18 cellular contexts compared by ENCODE assay signal in genomic region chr2:169010633-169011460, GRCh38. TPM values are rescaled to one million over a fixed set of nuclear protein-coding genes. Genes with fewer than 3 reads are reported as not detected.
DNase-seq lines count a peak whose midpoint lies in the region; ATAC-seq, FAIRE-seq and TF ChIP-seq lines count a peak whose summit lies in the region.
"Had no signal": no experiment of that assay in that cellular context is flagged by ENCODE, and none has a peak within 500 bp of the region (broad histone marks: within the 10 kb centered on the region; RNA-seq: fewer than 3 reads in every experiment).

No MANE protein-coding gene starts in this region.

- TF ChIP-seq POLR2A in A549 (IDR thresholded peaks at IDR 0.05; ENCODE audit: low read length): no peak
- TF ChIP-seq POLR2A in K562 (conservative IDR thresholded peaks at IDR 0.05): no peak

- 40% methylated on average over 8 of the region's 8 CpGs for WGBS in A549 (ENCODE audit: missing lambda C conversion rate)
- WGBS in K562 (ENCODE audit: insufficient coverage, low coverage, missing lambda C conversion rate): 53% methylated on average over 8 of the region's 8 CpGs

- no peak overlapping the region for H2AFZ ChIP-seq in K562 (ENCODE audit: low read depth, low read length)

- no peaks in the 10 kb centered on the region for H4K20me1 ChIP-seq in K562 (replicated peaks; ENCODE audit: control insufficient read depth, insufficient read depth, low read length)

- no peak for ATAC-seq in A549
- ATAC-seq in K562: no peak
- peak; percentile 69 for ATAC-seq in left colon
- no peak for ATAC-seq in HG03139 (IDR thresholded peaks at IDR 0.05; ENCODE audit: unreplicated experiment)
- ATAC-seq in HG02623 (IDR thresholded peaks at IDR 0.05; ENCODE audit: unreplicated experiment): no peak
- ATAC-seq in GM21515 (IDR thresholded peaks at IDR 0.05; ENCODE audit: unreplicated experiment): no peak
- ATAC-seq: Right ventricle myocardium inferior, SK-N-SH treated with all-trans-retinoic acid at 6 μM for 48 hours had no signal

- TF ChIP-seq EP300 in A549 (IDR thresholded peaks at IDR 0.05) (no peak), K562 (IDR thresholded peaks at IDR 0.05; ENCODE audit: low read length) (no peak)

- H3K9ac ChIP-seq in K562 (ENCODE audit: insufficient read depth in 1 of 2, low read depth in 2 of 2, low read length in 2 of 2): no peak overlapping the region

- DNase-seq in A549 (ENCODE audit: low read depth in 1 of 2, low spot score in 1 of 2) (no peak), M059J (ENCODE audit: low read depth) (peak; percentile 31), K562 (ENCODE audit: extremely low read depth in 1 of 4, low spot score in 3 of 4) (no peak), left colon (no peak), glomerular visceral epithelial cell (ENCODE audit: extremely low spot score) (no peak)
- DNase-seq: 8988T; C1 segment of cervical spinal cord; Kasumi-1; NCI-H146; NCI-H2081 treated with DMSO at 0.1 percent for 48 hours; NCI-H345; NCI-H69; NK-92 treated with Interleukin-12 subunit alpha and Interleukin-12 subunit beta, amount 100 ng/mL, for 24 hours had no signal

- H3K4me3 ChIP-seq in A549 (no peak overlapping the region), K562 (no peak overlapping the region)

- POLR2A ChIA-PET in A549 (lab: Yijun Ruan, JAX) (no interaction called here), K562 (lab: Yijun Ruan, JAX) (interaction anchor here (0.6 kb wide), 1 partner anchor 19 kb away, joined by 3 read pairs; no protein-coding TSS in a partner anchor)

- intact Hi-C loops in K562 (cut with micrococcal nuclease) (loop anchor here (5.0 kb wide), 3 partner anchors 41 to 86 kb away; no protein-coding TSS in a partner anchor), left colon (cut with DNase I, micrococcal nuclease) (no loop called here)

- H3K4me2 ChIP-seq in A549: peak overlapping the region; percentile 58
- no peak overlapping the region for H3K4me2 ChIP-seq in K562 (ENCODE audit: insufficient read depth, low read length)

- in situ Hi-C loops in K562 (cut with MboI): no loop called here

- no peaks in the 10 kb centered on the region for H3K9me1 ChIP-seq in K562 (ENCODE audit: control insufficient read depth, insufficient read depth, low read length)

- no TSS peak for BruUV-seq in K562 (replicated peaks; lab: Mats Ljungman, UMichigan)

- H3K79me2 ChIP-seq in K562 (ENCODE audit: control insufficient read depth, insufficient read depth, low read length): no peaks in the 10 kb centered on the region

- H3K9me3 ChIP-seq in A549 (no peaks in the 10 kb centered on the region), K562 (replicated peaks; ENCODE audit: control insufficient read depth, insufficient read depth, low read depth, low read length) (no peaks in the 10 kb centered on the region)

- TF ChIP-seq RAD21 in A549 (conservative IDR thresholded peaks at IDR 0.05 in 1 of 2, IDR thresholded peaks at IDR 0.05 in 1 of 2): no peak
- no peak for TF ChIP-seq RAD21 in K562 (CRISPR knock-in tag; conservative IDR thresholded peaks at IDR 0.05 in 1 of 2, IDR thresholded peaks at IDR 0.05 in 1 of 2)

- H3K36me3 ChIP-seq in K562 (ENCODE audit: control insufficient read depth, insufficient read depth, low read length): no peaks in the 10 kb centered on the region

- H3K4me1 ChIP-seq in A549 (peaks cover 37% of the 10 kb centered on the region), K562 (replicated peaks in 1 of 2; ENCODE audit: control insufficient read depth in 2 of 2, insufficient read depth in 2 of 2, low read length in 2 of 2) (peaks cover 12 to 42% of the 10 kb centered on the region in 2 experiments; a peak in 4 of 5 replicates)

- FAIRE-seq in A549 (lab: Jason Lieb, UNC) (no peak), K562 (lab: Jason Lieb, UNC) (no peak)

- no peaks in the 10 kb centered on the region for H3K27me3 ChIP-seq in K562 (ENCODE audit: control insufficient read depth in 2 of 2, insufficient read depth in 2 of 2, low read length in 2 of 2)

- CTCF ChIA-PET in A549 (lab: Yijun Ruan, JAX): interaction anchor here (0.6 kb wide), 1 partner anchor 767 kb away, joined by 3 read pairs; no protein-coding TSS in a partner anchor
- CTCF ChIA-PET in K562 (lab: Yijun Ruan, JAX; ENCODE audit: low intra/inter-chr PET ratio): no interaction called here

- H3K27ac ChIP-seq in A549: peak overlapping the region in 1 of 2 experiments; percentile 57; a peak in 2 of 6 replicates
- H3K27ac ChIP-seq in K562 (ENCODE audit: extremely low read depth, low read depth, low read length): no peak overlapping the region

- TF ChIP-seq CTCF in A549 (IDR thresholded peaks at IDR 0.05) (no peak), K562 (IDR thresholded peaks at IDR 0.05 in 2 of 3, conservative IDR thresholded peaks at IDR 0.05 in 1 of 3; ENCODE audit: insufficient read depth in 2 of 3, low read depth in 1 of 3, low read length in 3 of 3) (no peak)

TF ChIP-seq in A549, 52 proteins besides CTCF, POLR2A, EP300 and RAD21 (continues in another document):
- no peak for TF ChIP-seq ESRRA (IDR thresholded peaks at IDR 0.05; ENCODE audit: borderline replicate concordance, low read length)
- no peak for TF ChIP-seq CHD4 (IDR thresholded peaks at IDR 0.05; ENCODE audit: borderline replicate concordance)
- no peak for TF ChIP-seq RFX5 (IDR thresholded peaks at IDR 0.05)
- TF ChIP-seq ZFP36 (IDR thresholded peaks at IDR 0.05; ENCODE audit: borderline replicate concordance, partially characterized antibody): no peak
- TF ChIP-seq TP53 (CRISPR knock-in tag; IDR thresholded peaks at IDR 0.05): no peak
- TF ChIP-seq EHF (CRISPR knock-in tag; IDR thresholded peaks at IDR 0.05): no peak

TF ChIP-seq in K562, 482 proteins besides CTCF, POLR2A, EP300 and RAD21:
- no peak for TF ChIP-seq ZNF263 (CRISPR knock-in tag; IDR thresholded peaks at IDR 0.05; ENCODE audit: borderline replicate concordance)
- no peak for TF ChIP-seq PHF20 (IDR thresholded peaks at IDR 0.05; ENCODE audit: partially characterized antibody)
- TF ChIP-seq BRD4 (IDR thresholded peaks at IDR 0.05): 0 out of 2 replicates have a peak, but pooled peaks have one; percentile 8

RNA-seq across cellular contexts. Expression of gene ABCB11, which starts 20.3 kb away (rescaled TPM):
- polyA plus RNA-seq in A549 (2011; rRNA removed) (0.01 TPM in 1 of 2 replicates, not detected in the other), A549 (2017; fragmentation: RNase III; extraction: RNeasy Plus Mini Kit Qiagen cat#74134 plus additional on column Dnase treatment) (0.01 to 0.03 TPM in 2 of 3 replicates, not detected in the other), K562 (2011; rRNA removed) (0.03 and 0.06 TPM in 2 replicates), K562 (2014; fragmentation: Illumina TruSeq; extraction: Trizol) (0.09 and 0.10 TPM in 2 replicates), K562 (2014; fragmentation: Nextera tagmentation; extraction: Ambion mirVana) (under 1 TPM in 1 of 2 experiments, not detected in 1; 0.06 TPM), K562 (2014; rRNA removed) (0.04 and 0.08 TPM in 2 replicates)
- not detected in 2 replicates for polyA plus RNA-seq in A549 (2012; cell fraction: cytosol; rRNA removed)
- not detected in 2 replicates for polyA plus RNA-seq in A549 (2012; cell fraction: nucleus; rRNA removed)
- not detected in 2 replicates for polyA minus RNA-seq in A549 (2011; rRNA and poly(A)+ RNA removed)
- 0.02 TPM in 2 replicates for total RNA-seq in M059J (2014; rRNA removed; shearing (Covaris generic))
- total RNA-seq in K562 (2011; cell fraction: chromatin; rRNA removed; ENCODE audit: low replicate concordance): 0.09 and 0.25 TPM in 2 replicates
- 0.13 and 0.17 TPM in 2 replicates for total RNA-seq in K562 (2011; cell fraction: nucleolus; rRNA removed)
- not detected in 2 replicates for total RNA-seq in K562 (2011; cell fraction: nucleoplasm; rRNA removed)
- total RNA-seq in K562 (2014; rRNA removed) (0.08 and 0.23 TPM in 2 replicates), K562 (2014; rRNA removed; fragmentation: Illumina TruSeq; extraction: Trizol) (0.10 and 0.11 TPM in 2 replicates), K562 (2015; rRNA removed; fragmentation: Illumina TruSeq; extraction: Trizol) (0.30 and 0.51 TPM in 2 replicates), K562 (2021) (0.18 and 0.25 TPM in 2 replicates), left colon (1 to 10 TPM; 4.1 TPM)
- 0.01 TPM in 2 replicates for polyA plus RNA-seq in K562 (2011; cell fraction: cytosol; rRNA removed)
- polyA plus RNA-seq in K562 (2011; cell fraction: nucleus; rRNA removed): 0.07 and 0.09 TPM in 2 replicates
- polyA plus RNA-seq in K562 (2012): 0.12 and 0.40 TPM in 2 replicates
- polyA minus RNA-seq in K562 (2011; rRNA and poly(A)+ RNA removed): 0.04 and 0.06 TPM in 2 replicates
- polyA minus RNA-seq in K562 (2011; cell fraction: cytosol; rRNA and poly(A)+ RNA removed): not detected in 2 replicates
- 0.11 and 0.13 TPM in 2 replicates for polyA minus RNA-seq in K562 (2011; cell fraction: nucleus; rRNA and poly(A)+ RNA removed)

RNA-seq across cellular contexts. Expression of gene DHRS9, which starts 58.5 kb away (rescaled TPM):
- polyA plus RNA-seq in A549 (2011; rRNA removed): 0.19 and 0.37 TPM in 2 replicates
- polyA plus RNA-seq in A549 (2012; cell fraction: cytosol; rRNA removed): 0.05 TPM in 2 replicates
- 0.07 TPM in 2 replicates for polyA plus RNA-seq in A549 (2012; cell fraction: nucleus; rRNA removed)
- polyA plus RNA-seq in A549 (2017; fragmentation: RNase III; extraction: RNeasy Plus Mini Kit Qiagen cat#74134 plus additional on column Dnase treatment): 0.09 to 0.25 TPM (median 0.21 TPM) in 3 replicates
- 0.17 TPM in 1 of 2 replicates, not detected in the other for polyA minus RNA-seq in A549 (2011; rRNA and poly(A)+ RNA removed)
- not detected in 2 replicates for total RNA-seq in M059J (2014; rRNA removed; shearing (Covaris generic))
- 0.28 and 0.58 TPM in 2 replicates for total RNA-seq in K562 (2011; cell fraction: chromatin; rRNA removed; ENCODE audit: low replicate concordance)
- total RNA-seq in K562 (2011; cell fraction: nucleolus; rRNA removed): 0.50 and 0.53 TPM in 2 replicates
- 0.73 and 0.99 TPM in 2 replicates for total RNA-seq in K562 (2011; cell fraction: nucleoplasm; rRNA removed)
- total RNA-seq in K562 (2014; rRNA removed): 0.08 and 0.27 TPM in 2 replicates
- total RNA-seq in K562 (2014; rRNA removed; fragmentation: Illumina TruSeq; extraction: Trizol): 0.32 and 0.69 TPM in 2 replicates
- 1.5 and 1.8 TPM in 2 replicates for total RNA-seq in K562 (2015; rRNA removed; fragmentation: Illumina TruSeq; extraction: Trizol)
- 0.27 and 0.49 TPM in 2 replicates for total RNA-seq in K562 (2021)
- polyA plus RNA-seq in K562 (2011; rRNA removed): 0.54 and 0.71 TPM in 2 replicates
- 0.19 TPM in 2 replicates for polyA plus RNA-seq in K562 (2011; cell fraction: cytosol; rRNA removed)
- polyA plus RNA-seq in K562 (2011; cell fraction: nucleus; rRNA removed): 0.18 and 0.59 TPM in 2 replicates
- 0.76 and 0.79 TPM in 2 replicates for polyA plus RNA-seq in K562 (2012)
- polyA plus RNA-seq in K562 (2014; fragmentation: Illumina TruSeq; extraction: Trizol): 0.43 and 0.54 TPM in 2 replicates
- 1 to 10 TPM; 1.4 to 1.7 TPM for polyA plus RNA-seq in K562 (2014; fragmentation: Nextera tagmentation; extraction: Ambion mirVana)
- 0.65 and 1.9 TPM in 2 replicates for polyA plus RNA-seq in K562 (2014; rRNA removed)
- 0.28 and 0.39 TPM in 2 replicates for polyA minus RNA-seq in K562 (2011; rRNA and poly(A)+ RNA removed)
- polyA minus RNA-seq in K562 (2011; cell fraction: cytosol; rRNA and poly(A)+ RNA removed): not detected in 2 replicates
- polyA minus RNA-seq in K562 (2011; cell fraction: nucleus; rRNA and poly(A)+ RNA removed): 0.27 and 0.33 TPM in 2 replicates
- 100 to 1,000 TPM; 202 to 206 TPM for total RNA-seq in left colon

Comparison
In these comparisons a context has a peak if more than half of its experiments do, and no peak if none do; other contexts are left out.
1. RNA of gene DHRS9, which starts 58.5 kb away (total RNA-seq): 202 to 206 TPM in left colon; 0.08 to 1.8 TPM in K562 and not detected in M059J; every median in the first group is over 10 times any median in the second.